In genomic region chr19:41373993-41374392, GRCh38 we compare ENCODE assay signal across 8 cellular contexts. TPM values are rescaled to one million over a fixed set of nuclear protein-coding genes. Genes with fewer than 3 reads are reported as not detected.
DNase-seq lines count a peak whose midpoint lies in the region; ATAC-seq, FAIRE-seq and TF ChIP-seq lines count a peak whose summit lies in the region.

No MANE protein-coding gene starts in this region.

- H3K9me3 ChIP-seq in H1 (ENCODE audit: insufficient read depth in 2 of 2, low read depth in 1 of 2, low read length in 1 of 2), result no peaks in the 10 kb centered on the region
- no peaks in the 10 kb centered on the region for H3K9me3 ChIP-seq in osteoblast (ENCODE audit: low read depth, low read length)

- FAIRE-seq in H1 (lab: Jason Lieb, UNC), result no peak

- H3K18ac ChIP-seq in H1 (ENCODE audit: extremely low read depth, low read length), result no peak overlapping the region

- no peak overlapping the region for H3K56ac ChIP-seq in H1 (replicated peaks; ENCODE audit: insufficient read length, low read depth, low read length)

- no peak overlapping the region for H3K9ac ChIP-seq in H1 (replicated peaks in 1 of 4; ENCODE audit: extremely low read depth in 1 of 4, low read depth in 3 of 4, low read length in 3 of 4)

- H3K4me2 ChIP-seq in H1 (ENCODE audit: insufficient read depth in 1 of 2, low read depth in 2 of 2, low read length in 2 of 2) (no peak overlapping the region), osteoblast (ENCODE audit: insufficient read depth, low read length) (peak overlapping the region; percentile 11)

- no peak overlapping the region for H2BK20ac ChIP-seq in H1 (ENCODE audit: low read length)

- H3K4me1 ChIP-seq in H1 (replicated peaks in 1 of 4; ENCODE audit: control insufficient read depth in 3 of 4, insufficient read depth in 4 of 4, low read length in 3 of 4), result peaks cover 0 to 5% (median 4%) of the 10 kb centered on the region in 4 experiments; a peak in 5 of 7 replicates
- H3K4me1 ChIP-seq in osteoblast (ENCODE audit: insufficient read depth, low read length), result peaks cover 12% of the 10 kb centered on the region

- H4K91ac ChIP-seq in H1 (replicated peaks; ENCODE audit: insufficient read length, low read length), result no peak overlapping the region

- no peak overlapping the region for H3K14ac ChIP-seq in H1 (ENCODE audit: insufficient read length)

- no peak overlapping the region for H2BK15ac ChIP-seq in H1 (ENCODE audit: low read length)

- TF ChIP-seq EP300 in H1 (IDR thresholded peaks at IDR 0.05; ENCODE audit: borderline replicate concordance in 1 of 2, low read depth in 2 of 2, low read length in 2 of 2), result no peak

- POLR2A ChIA-PET in H1 (lab: Charles Lee; ENCODE audit: partially characterized antibody), result interaction anchor here (1.5 to 2.2 kb wide), 2 partner anchors 8 to 10 kb away, joined by 3 to 8 read pairs; partner anchors contain the start of gene B9D2

- TF ChIP-seq CTCF in H1 (IDR thresholded peaks at IDR 0.05; ENCODE audit: control extremely low read depth in 1 of 3, insufficient read depth in 1 of 3, low read depth in 1 of 3, low read length in 3 of 3) (no peak), osteoblast (IDR thresholded peaks at IDR 0.05; ENCODE audit: extremely low read depth, low read depth, low read length) (no peak)

- H4K20me1 ChIP-seq in H1 (replicated peaks in 1 of 2; ENCODE audit: control insufficient read depth in 1 of 2, insufficient read depth in 2 of 2, low read length in 2 of 2) (no peaks in the 10 kb centered on the region), osteoblast (ENCODE audit: insufficient read depth, low read length) (peaks cover 13% of the 10 kb centered on the region)

- peaks cover 10% of the 10 kb centered on the region for H3K4me1 Mint-ChIP-seq in T-helper 2 cell treated with Interferon-gamma antibody and Interleukin-4, amounts not matched to agents 5 μg/mL and 100 μg/mL, for 36 hours (ENCODE audit: low read depth)

- no peak overlapping the region for H2BK120ac ChIP-seq in H1 (replicated peaks; ENCODE audit: low read depth, low read length)

- no peak for TF ChIP-seq POLR2A in H1 (IDR thresholded peaks at IDR 0.05; ENCODE audit: control extremely low read depth in 1 of 2, low read depth in 2 of 2, low read length in 2 of 2)

- H4K5ac ChIP-seq in H1 (ENCODE audit: insufficient read length, low read depth, low read length), result no peak overlapping the region

- no peaks in the 10 kb centered on the region for H3K36me3 ChIP-seq in H1 (ENCODE audit: control insufficient read depth in 2 of 4, insufficient read depth in 4 of 4, low read length in 3 of 4)
- H3K36me3 ChIP-seq in osteoblast (ENCODE audit: insufficient read depth, low read length), result no peaks in the 10 kb centered on the region

- no peak overlapping the region for H3K23ac ChIP-seq in H1 (ENCODE audit: insufficient read length)

- peak overlapping the region; percentile 28 for H4K8ac ChIP-seq in H1 (ENCODE audit: extremely low read depth, insufficient read depth, low read length)

- peaks cover 12% of the 10 kb centered on the region for H3K23me2 ChIP-seq in H1 (ENCODE audit: low read depth, low read length)

- H3K36me3 Mint-ChIP-seq in T-helper 2 cell treated with Interferon-gamma antibody and Interleukin-4, amounts not matched to agents 5 μg/mL and 100 μg/mL, for 36 hours (ENCODE audit: low read depth), result peaks cover 6% of the 10 kb centered on the region

- H3K79me2 ChIP-seq in H1 (ENCODE audit: control insufficient read depth in 1 of 2, insufficient read depth in 2 of 2, low read length in 2 of 2), result no peaks in the 10 kb centered on the region
- H3K79me2 ChIP-seq in osteoblast (ENCODE audit: insufficient read depth, low read length), result peaks cover 26% of the 10 kb centered on the region

- H3K27me3 Mint-ChIP-seq in T-helper 2 cell treated with Interferon-gamma antibody and Interleukin-4, amounts not matched to agents 5 μg/mL and 100 μg/mL, for 36 hours (ENCODE audit: low read depth), result no peaks in the 10 kb centered on the region

- H3K4me3 ChIP-seq in H1 (ENCODE audit: extremely low read depth in 1 of 4, insufficient read depth in 2 of 4, low read depth in 3 of 4, low read length in 4 of 4) (no peak overlapping the region), osteoblast (ENCODE audit: insufficient read depth, low read length) (no peak overlapping the region)

- H3K27ac ChIP-seq in H1 (ENCODE audit: low read depth, low read length) (no peak overlapping the region), osteoblast (ENCODE audit: low read depth, low read length) (no peak overlapping the region)

- no peak overlapping the region for H2AK5ac ChIP-seq in H1 (ENCODE audit: low read depth, low read length)

- CTCF ChIA-PET in H1 (lab: Charles Lee; ENCODE audit: partially characterized antibody), result interaction anchor here (1.8 kb wide), 1 partner anchor 10 kb away, joined by 4 read pairs; the partner anchor contains the start of gene B9D2

- 92% methylated on average over 12 of the region's 12 CpGs; no CpG with 5 or more reads in 1 of the 2 experiments for WGBS in H1 (ENCODE audit: extremely low coverage in 1 of 2, insufficient coverage in 1 of 2, insufficient read length in 1 of 2, insufficient replicate concordance in 2 of 2, low coverage in 1 of 2, low lambda C conversion rate in 2 of 2, missing lambda C conversion rate in 1 of 2), 2 experiments

- no peak overlapping the region for H2BK5ac ChIP-seq in H1 (ENCODE audit: low read depth, low read length)

- H2BK12ac ChIP-seq in H1 (ENCODE audit: low read depth, low read length), result no peak overlapping the region

- DNase-seq in DMS 273 treated with DMSO at 0.1 percent for 48 hours (lab: John Stamatoyannopoulos, UW) (peak; percentile 95), NCI-H345 treated with DMSO at 0.1 percent for 48 hours (lab: John Stamatoyannopoulos, UW; ENCODE audit: unreplicated experiment) (peak; percentile 68), H1 (ENCODE audit: low read depth in 1 of 2, low spot score in 2 of 2) (no peak), osteoblast (ENCODE audit: insufficient read length, low spot score, missing footprints) (peak; percentile 85)
- no peak for DNase-seq in T-helper 2 cell treated with Interferon-gamma antibody and Interleukin-4, amounts not matched to agents 5 μg/mL and 100 μg/mL, for 36 hours (ENCODE audit: low spot score)

- no peak overlapping the region for H3K4me3 Mint-ChIP-seq in T-helper 2 cell treated with Interferon-gamma antibody and Interleukin-4, amounts not matched to agents 5 μg/mL and 100 μg/mL, for 36 hours

- H3K27me3 ChIP-seq in H1 (replicated peaks in 1 of 4; ENCODE audit: control insufficient read depth in 3 of 4, extremely low read depth in 1 of 4, insufficient read depth in 3 of 4, low read length in 3 of 4) (peaks cover 0 to 9% (median 2%) of the 10 kb centered on the region in 4 experiments; a peak in 4 of 7 replicates), osteoblast (ENCODE audit: insufficient read depth, low read length) (no peaks in the 10 kb centered on the region)

- H3K4ac ChIP-seq in H1 (replicated peaks; ENCODE audit: insufficient read length, low read depth, low read length), result no peak overlapping the region

- no peaks in the 10 kb centered on the region for H3K9me3 Mint-ChIP-seq in T-helper 2 cell treated with Interferon-gamma antibody and Interleukin-4, amounts not matched to agents 5 μg/mL and 100 μg/mL, for 36 hours

- no peak for ATAC-seq in GM21786 (IDR thresholded peaks at IDR 0.05; ENCODE audit: unreplicated experiment)
- no peak for ATAC-seq in HG02588 (IDR thresholded peaks at IDR 0.05; ENCODE audit: unreplicated experiment)
- no peak for ATAC-seq in GM21381 (IDR thresholded peaks at IDR 0.05; ENCODE audit: unreplicated experiment)

- H2AFZ ChIP-seq in H1 (ENCODE audit: low read length), result no peak overlapping the region
- no peak overlapping the region for H2AFZ ChIP-seq in osteoblast (ENCODE audit: low read length)

- H3K27ac Mint-ChIP-seq in T-helper 2 cell treated with Interferon-gamma antibody and Interleukin-4, amounts not matched to agents 5 μg/mL and 100 μg/mL, for 36 hours, result no peak overlapping the region

- TF ChIP-seq RAD21 in H1 (IDR thresholded peaks at IDR 0.05 in 1 of 2, conservative IDR thresholded peaks at IDR 0.05 in 1 of 2; ENCODE audit: low read depth in 2 of 2, low read length in 2 of 2), result no peak

- no peaks in the 10 kb centered on the region for H3K79me1 ChIP-seq in H1 (ENCODE audit: low read depth, low read length)

RNA-seq across cellular contexts. Expression of gene TMEM91, which starts 2.3 kb away (rescaled TPM):
- total RNA-seq in H1 (2021; fragmentation: NEBNext Ultra II Directional; extraction: Animal tissue kit (Norgen Biotek cat#: 25700)), result 4.2 and 5.3 TPM in 2 replicates
- 7.4 and 12.9 TPM in 2 replicates for polyA plus RNA-seq in H1 (2011; rRNA removed)
- polyA plus RNA-seq in H1 (2011; cell fraction: cytosol; rRNA removed), result 7.9 TPM
- 15.3 TPM for polyA plus RNA-seq in H1 (2011; cell fraction: nucleus; rRNA removed)
- polyA plus RNA-seq in H1 (2012, experiment 1 of 2), result 3.8 to 10.2 TPM (median 7.9 TPM) in 4 replicates
- polyA plus RNA-seq in H1 (2012, experiment 2 of 2), result 13.7 TPM
- 6.7 TPM for polyA plus RNA-seq in H1 (2013, experiment 1 of 2)
- 6.5 TPM for polyA plus RNA-seq in H1 (2013, experiment 2 of 2)
- polyA minus RNA-seq in H1 (2011; rRNA and poly(A)+ RNA removed), result 2.3 and 9.6 TPM in 2 replicates
- polyA minus RNA-seq in H1 (2011; cell fraction: cytosol; rRNA and poly(A)+ RNA removed), result 2.7 TPM
- polyA minus RNA-seq in H1 (2011; cell fraction: nucleus; rRNA and poly(A)+ RNA removed), result 3.8 TPM
- total RNA-seq in osteoblast, result 5.9 and 6.2 TPM in 2 replicates

RNA-seq across cellular contexts. Expression of gene B9D2, which starts 10.0 kb away (rescaled TPM):
- total RNA-seq in H1 (2021; fragmentation: NEBNext Ultra II Directional; extraction: Animal tissue kit (Norgen Biotek cat#: 25700)), result 4.9 and 5.0 TPM in 2 replicates
- 6.3 and 9.0 TPM in 2 replicates for polyA plus RNA-seq in H1 (2011; rRNA removed)
- 4.7 TPM for polyA plus RNA-seq in H1 (2011; cell fraction: cytosol; rRNA removed)
- 5.1 TPM for polyA plus RNA-seq in H1 (2011; cell fraction: nucleus; rRNA removed)
- 4.9 to 6.4 TPM (median 5.6 TPM) in 4 replicates for polyA plus RNA-seq in H1 (2012, experiment 1 of 2)
- polyA plus RNA-seq in H1 (2012, experiment 2 of 2), result 4.2 TPM
- 2.8 TPM for polyA plus RNA-seq in H1 (2013, experiment 1 of 2)
- polyA plus RNA-seq in H1 (2013, experiment 2 of 2), result 3.0 TPM
- polyA minus RNA-seq in H1 (2011; rRNA and poly(A)+ RNA removed), result 0.80 and 1.3 TPM in 2 replicates
- 3.4 TPM for polyA minus RNA-seq in H1 (2011; cell fraction: cytosol; rRNA and poly(A)+ RNA removed)
- polyA minus RNA-seq in H1 (2011; cell fraction: nucleus; rRNA and poly(A)+ RNA removed), result 2.2 TPM
- 5.6 and 6.5 TPM in 2 replicates for total RNA-seq in osteoblast

RNA-seq across cellular contexts. Expression of gene TGFB1, which starts 20.3 kb away (rescaled TPM):
- 10.6 and 12.2 TPM in 2 replicates for total RNA-seq in H1 (2021; fragmentation: NEBNext Ultra II Directional; extraction: Animal tissue kit (Norgen Biotek cat#: 25700))
- 1.7 and 6.5 TPM in 2 replicates for polyA plus RNA-seq in H1 (2011; rRNA removed)
- polyA plus RNA-seq in H1 (2011; cell fraction: cytosol; rRNA removed), result 2.0 TPM
- polyA plus RNA-seq in H1 (2011; cell fraction: nucleus; rRNA removed), result 3.0 TPM
- 7.1 to 8.5 TPM (median 7.4 TPM) in 4 replicates for polyA plus RNA-seq in H1 (2012, experiment 1 of 2)
- polyA plus RNA-seq in H1 (2012, experiment 2 of 2), result 7.1 TPM
- polyA plus RNA-seq in H1 (2013, experiment 1 of 2), result 12.1 TPM
- polyA plus RNA-seq in H1 (2013, experiment 2 of 2), result 12.7 TPM
- 0.88 and 5.4 TPM in 2 replicates for polyA minus RNA-seq in H1 (2011; rRNA and poly(A)+ RNA removed)
- 8.4 TPM for polyA minus RNA-seq in H1 (2011; cell fraction: cytosol; rRNA and poly(A)+ RNA removed)
- 2.1 TPM for polyA minus RNA-seq in H1 (2011; cell fraction: nucleus; rRNA and poly(A)+ RNA removed)
- total RNA-seq in osteoblast, result 17.4 and 21.2 TPM in 2 replicates

RNA-seq across cellular contexts. Expression of gene EXOSC5, which starts 23.2 kb away (rescaled TPM):
- total RNA-seq in H1 (2021; fragmentation: NEBNext Ultra II Directional; extraction: Animal tissue kit (Norgen Biotek cat#: 25700)), result 56.2 and 66.0 TPM in 2 replicates
- polyA plus RNA-seq in H1 (2011; rRNA removed), result 92.8 and 125 TPM in 2 replicates
- 99.3 TPM for polyA plus RNA-seq in H1 (2011; cell fraction: cytosol; rRNA removed)
- 84.3 TPM for polyA plus RNA-seq in H1 (2011; cell fraction: nucleus; rRNA removed)
- 66.1 to 69.5 TPM (median 68.1 TPM) in 4 replicates for polyA plus RNA-seq in H1 (2012, experiment 1 of 2)
- polyA plus RNA-seq in H1 (2012, experiment 2 of 2), result 92.1 TPM
- polyA plus RNA-seq in H1 (2013, experiment 1 of 2), result 40.1 TPM
- polyA plus RNA-seq in H1 (2013, experiment 2 of 2), result 38.2 TPM
- polyA minus RNA-seq in H1 (2011; rRNA and poly(A)+ RNA removed), result 18.9 and 23.9 TPM in 2 replicates
- 30.8 TPM for polyA minus RNA-seq in H1 (2011; cell fraction: cytosol; rRNA and poly(A)+ RNA removed)
- polyA minus RNA-seq in H1 (2011; cell fraction: nucleus; rRNA and poly(A)+ RNA removed), result 19.9 TPM
- total RNA-seq in osteoblast, result 13.3 and 14.5 TPM in 2 replicates

RNA-seq across cellular contexts. Expression of gene BCKDHA, which starts 23.6 kb away (rescaled TPM):
- total RNA-seq in H1 (2021; fragmentation: NEBNext Ultra II Directional; extraction: Animal tissue kit (Norgen Biotek cat#: 25700)), result 14.2 and 15.2 TPM in 2 replicates
- polyA plus RNA-seq in H1 (2011; rRNA removed), result 69.6 and 103 TPM in 2 replicates
- polyA plus RNA-seq in H1 (2011; cell fraction: cytosol; rRNA removed), result 46.5 TPM
- 93.1 TPM for polyA plus RNA-seq in H1 (2011; cell fraction: nucleus; rRNA removed)
- 10.6 to 41.9 TPM (median 29.6 TPM) in 4 replicates for polyA plus RNA-seq in H1 (2012, experiment 1 of 2)
- 34.0 TPM for polyA plus RNA-seq in H1 (2012, experiment 2 of 2)
- polyA plus RNA-seq in H1 (2013, experiment 1 of 2), result 29.0 TPM
- 28.6 TPM for polyA plus RNA-seq in H1 (2013, experiment 2 of 2)
- 13.7 and 25.1 TPM in 2 replicates for polyA minus RNA-seq in H1 (2011; rRNA and poly(A)+ RNA removed)
- 34.5 TPM for polyA minus RNA-seq in H1 (2011; cell fraction: cytosol; rRNA and poly(A)+ RNA removed)
- 30.6 TPM for polyA minus RNA-seq in H1 (2011; cell fraction: nucleus; rRNA and poly(A)+ RNA removed)
- total RNA-seq in osteoblast, result 33.9 and 37.3 TPM in 2 replicates

Comparison
In these comparisons a context has a peak if more than half of its experiments do, and no peak if none do; other contexts are left out.
1. DNase-seq: peak in DMS 273 treated with DMSO at 0.1 percent for 48 hours (single experiment), NCI-H345 treated with DMSO at 0.1 percent for 48 hours (single experiment) and osteoblast (single experiment); none in H1 (0 of 2) and T-helper 2 cell treated with Interferon-gamma antibody and Interleukin-4, amounts not matched to agents 5 μg/mL and 100 μg/mL, for 36 hours (single experiment).